28 cellular contexts compared by ENCODE assay signal in the genomic region with DNA sequence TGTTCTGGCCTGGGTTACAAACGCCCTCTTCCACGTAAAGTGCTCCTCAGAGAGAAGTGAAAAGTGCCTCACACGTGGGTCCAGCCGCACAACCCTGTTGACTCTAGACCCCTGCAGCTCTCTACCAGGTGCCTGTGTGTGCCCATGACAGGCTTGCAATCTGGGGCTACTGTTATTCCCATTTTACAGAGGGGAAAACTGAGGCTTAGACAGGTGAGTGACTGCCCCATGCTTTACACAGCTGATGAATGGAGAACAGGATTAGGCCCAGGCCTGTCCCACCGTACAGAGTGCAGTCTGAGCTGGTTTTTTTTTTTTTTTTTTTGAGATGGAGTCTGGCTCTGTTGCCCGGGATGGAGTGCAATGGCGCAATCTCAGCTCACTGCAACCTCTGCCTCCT.
"Had no signal": no experiment of that assay in that cellular context is flagged by ENCODE, and none has a peak within 500 bp of the region (broad histone marks: within the 10 kb centered on the region; RNA-seq: fewer than 3 reads in every experiment).

No MANE protein-coding gene starts in this region.

- H3K4me1 Mint-ChIP-seq: immature natural killer cell, nephron had no signal

- H3K27ac ChIP-seq: left lung, lower lobe of right lung, ovary, right atrium auricular region, skin epidermis, stomach, testis, thyroid gland, transverse colon, upper lobe of left lung, vagina had no signal

- ATAC-seq: left colon; left lung; lower lobe of right lung; naive thymus-derived CD8-positive, alpha-beta T cell; sciatic nerve; stimulated activated naive B cell treated with anti-CD40 and anti-IgM and Interleukin-4, amounts not matched to agents 10 μg/mL and 1 μg/mL and 100 μg/mL, for 72 hours; stimulated activated naive CD8-positive, alpha-beta T cell treated with anti-CD3 and anti-CD28 coated beads, Interleukin-15, Interleukin-2, amounts not matched to agents 100 U/mL and 50 U/mL, for 24 hours had no signal

- FAIRE-seq: islet of Langerhans, kidney had no signal

- DNase-seq: hippocampal formation; immature natural killer cell; kidney; left colon; left lung; lower lobe of right lung; mammary epithelial cell; mesenchymal stem cell; naive thymus-derived CD8-positive, alpha-beta T cell; ovary; stimulated activated CD4-positive, alpha-beta T cell treated with anti-CD3 and anti-CD28 coated beads, Interleukin-12 subunit alpha, Interleukin-12 subunit beta, amount 100 ng/mL, for 4 hours; stimulated activated CD4-positive, alpha-beta T cell treated with anti-CD3 and anti-CD28 coated beads, Interleukin-15, amount 100 ng/mL, for 24 hours; stimulated activated CD4-positive, alpha-beta T cell treated with anti-CD3 and anti-CD28 coated beads, Interleukin-2, amount 100 ng/mL, for 24 hours; stimulated activated CD4-positive, alpha-beta T cell treated with anti-CD3 and anti-CD28 coated beads, Interleukin-4, amount 100 ng/mL, for 1 hour; stimulated activated naive B cell treated with anti-CD40 and anti-IgM and Interleukin-4, amounts not matched to agents 10 μg/mL and 1 μg/mL and 100 μg/mL, for 72 hours; stimulated activated naive CD8-positive, alpha-beta T cell treated with anti-CD3 and anti-CD28 coated beads, Interleukin-15, Interleukin-2, amounts not matched to agents 100 U/mL and 50 U/mL, for 24 hours; stomach; testis; thyroid gland; transverse colon; upper lobe of left lung had no signal

- H3K27ac Mint-ChIP-seq: immature natural killer cell, nephron, progenitor cell of endocrine pancreas had no signal

- H3K27me3 ChIP-seq: left lung, ovary, right atrium auricular region, stomach, testis, thyroid gland, transverse colon, upper lobe of left lung, vagina had no signal

- H3K4me3 ChIP-seq: left lung, lower lobe of right lung, ovary, right atrium auricular region, skin epidermis, stomach, testis, thyroid gland, transverse colon, upper lobe of left lung, vagina had no signal

- H3K27me3 Mint-ChIP-seq: naive thymus-derived CD8-positive, alpha-beta T cell; progenitor cell of endocrine pancreas; stimulated activated naive B cell treated with anti-CD40 and anti-IgM and Interleukin-4, amounts not matched to agents 10 μg/mL and 1 μg/mL and 100 μg/mL, for 72 hours had no signal

- H3K36me3 ChIP-seq: ovary had no signal

- H3K4me1 ChIP-seq: left lung, lower lobe of right lung, right atrium auricular region, stomach, thyroid gland, transverse colon, upper lobe of left lung, vagina had no signal

- H3K9me3 Mint-ChIP-seq: immature natural killer cell; naive thymus-derived CD8-positive, alpha-beta T cell; nephron; stimulated activated naive B cell treated with anti-CD40 and anti-IgM and Interleukin-4, amounts not matched to agents 10 μg/mL and 1 μg/mL and 100 μg/mL, for 72 hours had no signal

- H3K4me3 Mint-ChIP-seq: immature natural killer cell; naive thymus-derived CD8-positive, alpha-beta T cell; nephron; stimulated activated naive B cell treated with anti-CD40 and anti-IgM and Interleukin-4, amounts not matched to agents 10 μg/mL and 1 μg/mL and 100 μg/mL, for 72 hours had no signal

- H3K9me3 ChIP-seq: left lung, lower lobe of right lung, ovary, right atrium auricular region, stomach, testis, thyroid gland, transverse colon, upper lobe of left lung, vagina had no signal
